In the genomic region with DNA sequence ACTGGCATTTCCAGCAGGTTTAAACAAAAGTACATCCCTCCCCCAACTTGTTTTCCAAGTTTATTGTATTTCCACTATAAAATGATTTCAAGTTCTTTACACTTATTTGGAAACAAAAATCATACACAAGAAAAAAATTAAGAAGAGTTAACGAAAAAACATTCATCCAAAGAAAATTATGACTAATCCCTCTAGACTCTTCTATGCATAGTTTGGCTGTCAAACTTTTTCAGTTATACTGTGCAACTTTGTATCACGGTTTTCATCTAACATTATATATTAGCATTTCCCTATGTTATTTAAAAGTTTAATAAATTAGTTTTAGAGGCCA, we compare ENCODE assay signal across 8 cellular contexts. TPM values are rescaled to one million over a fixed set of nuclear protein-coding genes. Genes with fewer than 3 reads are reported as not detected.
DNase-seq lines count a peak whose midpoint lies in the region; ATAC-seq and TF ChIP-seq lines count a peak whose summit lies in the region.

No MANE protein-coding gene starts in this region.

- CTCF ChIA-PET in BJ (lab: Yijun Ruan, JAX) = interaction anchor here (1.1 kb wide), 2 partner anchors 13 to 17 kb away, joined by 3 to 4 read pairs; no protein-coding TSS in a partner anchor

- peak overlapping the region; percentile 72 for H3K4me2 ChIP-seq in neural cell (ENCODE audit: low read length)

- no peaks in the 10 kb centered on the region for H3K9me2 ChIP-seq in neural cell (ENCODE audit: insufficient read depth, low read length)

- H3K36me3 ChIP-seq in BJ (ENCODE audit: control insufficient read depth, insufficient read depth, low read length) = no peaks in the 10 kb centered on the region
- peaks cover 6% of the 10 kb centered on the region for H3K36me3 ChIP-seq in MG63
- H3K36me3 ChIP-seq in neural cell (ENCODE audit: insufficient read depth, low read length) = no peaks in the 10 kb centered on the region

- intact Hi-C loops in dorsolateral prefrontal cortex (cut with DNase I) = loop anchor here (2.0 to 10.0 kb wide), 3 partner anchors 104 to 122 kb away; partner anchors contain the start of genes ATAD2B (in 2 of the 2) and UBXN2A (in 1 of the 2)

- H3K9ac ChIP-seq in neural cell (ENCODE audit: low read length) = peak overlapping the region; percentile 69

- TF ChIP-seq RAD21 in neural cell (conservative IDR thresholded peaks at IDR 0.05) = no peak

- TF ChIP-seq EP300 in neural cell (conservative IDR thresholded peaks at IDR 0.05; ENCODE audit: poor library complexity, severe bottlenecking) = no peak

- no peak for TF ChIP-seq CTCF in BJ (IDR thresholded peaks at IDR 0.05; ENCODE audit: insufficient read depth, low read depth, low read length)
- TF ChIP-seq CTCF in dorsolateral prefrontal cortex (IDR thresholded peaks at IDR 0.05 in 54 of 56, conservative IDR thresholded peaks at IDR 0.05 in 2 of 56; ENCODE audit: low read depth in 1 of 56, partially characterized antibody in 56 of 56) = no peak
- TF ChIP-seq CTCF in neural cell (IDR thresholded peaks at IDR 0.05; ENCODE audit: poor library complexity, severe bottlenecking) = no peak

- ATAC-seq in GM21423 (IDR thresholded peaks at IDR 0.05; ENCODE audit: unreplicated experiment) (no peak), GM18517 (IDR thresholded peaks at IDR 0.05; ENCODE audit: unreplicated experiment) (no peak)

- DNase-seq in BJ (ENCODE audit: low read depth) (no peak), MG63 (no peak), dorsolateral prefrontal cortex (no peak), NK-92 (lab: John Stamatoyannopoulos, UW; ENCODE audit: unreplicated experiment) (no peak), iPS-NIHi7 (ENCODE audit: extremely low spot score) (no peak)

- H3K79me2 ChIP-seq in neural cell (replicated peaks; ENCODE audit: insufficient read depth, low read length) = peaks cover 12% of the 10 kb centered on the region

- H3K9me3 ChIP-seq in MG63 = no peaks in the 10 kb centered on the region
- no peaks in the 10 kb centered on the region for H3K9me3 ChIP-seq in neural cell (ENCODE audit: low read length)

- H4K20me1 ChIP-seq in neural cell (ENCODE audit: insufficient read depth) = no peaks in the 10 kb centered on the region

- H3F3A ChIP-seq in neural cell (ENCODE audit: insufficient read depth, low read length, poor library complexity, severe bottlenecking) = no peaks in the 10 kb centered on the region

- no peaks in the 10 kb centered on the region for H3K27me3 ChIP-seq in BJ (ENCODE audit: control insufficient read depth, insufficient read depth, low read length)
- H3K27me3 ChIP-seq in MG63 = no peaks in the 10 kb centered on the region
- no peaks in the 10 kb centered on the region for H3K27me3 ChIP-seq in dorsolateral prefrontal cortex
- H3K27me3 ChIP-seq in neural cell (ENCODE audit: insufficient read depth, low read depth, low read length) = no peaks in the 10 kb centered on the region

- POLR2A ChIA-PET in BJ (lab: Charles Lee) = interaction anchor here (0.5 kb wide), 1 partner anchor 408 kb away, joined by 3 read pairs; no protein-coding TSS in a partner anchor

- H3K4me3 ChIP-seq in BJ (ENCODE audit: low read depth, low read length) (peak overlapping the region; percentile 81), MG63 (peak overlapping the region; percentile 78), dorsolateral prefrontal cortex (peak overlapping the region; percentile 40 to 93 (median 80)), neural cell (ENCODE audit: low read length) (peak overlapping the region; percentile 75)

- peak overlapping the region; percentile 86 for H2AFZ ChIP-seq in neural cell (ENCODE audit: low read depth, low read length)

- H3K27ac ChIP-seq in dorsolateral prefrontal cortex = peak overlapping the region in 8 of 59 donors; percentile 3 to 85 (median 64)
- H3K27ac ChIP-seq in neural cell (ENCODE audit: low read length) = no peak overlapping the region

TF ChIP-seq in neural cell, 6 proteins besides CTCF, POLR2A, EP300 and RAD21:
- no peak for TF ChIP-seq TAF1 (IDR thresholded peaks at IDR 0.05; ENCODE audit: low read depth)
- TF ChIP-seq REST (IDR thresholded peaks at IDR 0.05; ENCODE audit: borderline replicate concordance) = no peak
- no peak for TF ChIP-seq SMC3 (conservative IDR thresholded peaks at IDR 0.05; ENCODE audit: poor library complexity)
- TF ChIP-seq EZH2 (IDR thresholded peaks at IDR 0.05; ENCODE audit: borderline replicate concordance, insufficient read depth, low read length, poor library complexity, severe bottlenecking) = no peak
- no peak for TF ChIP-seq MXI1 (conservative IDR thresholded peaks at IDR 0.05; ENCODE audit: poor library complexity, severe bottlenecking)
- no peak for TF ChIP-seq POLR2AphosphoS5 (IDR thresholded peaks at IDR 0.05)

RNA-seq across cellular contexts. Expression of gene WDCP, which starts 0.6 kb away (rescaled TPM):
- polyA plus RNA-seq in BJ (2011; rRNA removed) (10.9 and 12.8 TPM in 2 replicates), neural cell (15.7 and 17.0 TPM in 2 replicates)
- 9.3 and 16.9 TPM in 2 replicates for polyA minus RNA-seq in BJ (2011; rRNA and poly(A)+ RNA removed)
- 10.6 and 12.2 TPM in 2 replicates for total RNA-seq in MG63 (2014; rRNA removed; shearing (Covaris generic); ENCODE audit: low replicate concordance)
- total RNA-seq in dorsolateral prefrontal cortex = 10 to 100 TPM in 67 of 120 experiments, 1 to 10 TPM in 53; 5.7 to 17.2 (median 10.7) TPM
- polyA minus RNA-seq in neural cell = 27.1 and 30.4 TPM in 2 replicates

RNA-seq across cellular contexts. Expression of gene FKBP1B, which starts 3.0 kb away (rescaled TPM):
- polyA plus RNA-seq in BJ (2011; rRNA removed) (13.5 and 15.9 TPM in 2 replicates), neural cell (154 and 183 TPM in 2 replicates)
- polyA minus RNA-seq in BJ (2011; rRNA and poly(A)+ RNA removed) = 2.2 and 4.9 TPM in 2 replicates
- 5.1 TPM in 1 of 2 replicates, not detected in the other for total RNA-seq in MG63 (2014; rRNA removed; shearing (Covaris generic); ENCODE audit: low replicate concordance)
- total RNA-seq in dorsolateral prefrontal cortex = 10 to 100 TPM in 119 of 120 experiments, 1 to 10 TPM in 1; 9.9 to 55.9 (median 35.5) TPM
- polyA minus RNA-seq in neural cell = 51.4 and 59.5 TPM in 2 replicates

RNA-seq across cellular contexts. Expression of gene SF3B6, which starts 29.6 kb away (rescaled TPM):
- 107 and 199 TPM in 2 replicates for polyA plus RNA-seq in BJ (2011; rRNA removed)
- 13.1 and 17.5 TPM in 2 replicates for polyA minus RNA-seq in BJ (2011; rRNA and poly(A)+ RNA removed)
- 264 and 301 TPM in 2 replicates for total RNA-seq in MG63 (2014; rRNA removed; shearing (Covaris generic); ENCODE audit: low replicate concordance)
- 10 to 100 TPM; 23.9 to 55.1 (median 35.5) TPM for total RNA-seq in dorsolateral prefrontal cortex
- polyA plus RNA-seq in neural cell = 307 and 442 TPM in 2 replicates
- polyA minus RNA-seq in neural cell = 96.2 and 104 TPM in 2 replicates

RNA-seq across cellular contexts. Expression of gene MFSD2B, which starts 36.7 kb away (rescaled TPM):
- 0.06 and 0.10 TPM in 2 replicates for polyA plus RNA-seq in BJ (2011; rRNA removed)
- polyA minus RNA-seq in BJ (2011; rRNA and poly(A)+ RNA removed) = 0.05 TPM in 1 of 2 replicates, not detected in the other
- not detected in 2 replicates for total RNA-seq in MG63 (2014; rRNA removed; shearing (Covaris generic); ENCODE audit: low replicate concordance)
- total RNA-seq in dorsolateral prefrontal cortex = 1 to 10 TPM in 32 of 120 experiments, under 1 TPM in 54, not detected in 34; 0.13 to 3.2 (median 0.68) TPM
- polyA plus RNA-seq in neural cell = 0.27 and 0.70 TPM in 2 replicates
- 0.97 TPM in 1 of 2 replicates, not detected in the other for polyA minus RNA-seq in neural cell

RNA-seq across cellular contexts. Expression of gene TP53I3, which starts 38.1 kb away (rescaled TPM):
- polyA plus RNA-seq in BJ (2011; rRNA removed) (37.4 and 45.1 TPM in 2 replicates), neural cell (1.8 and 4.7 TPM in 2 replicates)
- 20.6 and 31.0 TPM in 2 replicates for polyA minus RNA-seq in BJ (2011; rRNA and poly(A)+ RNA removed)
- 5.0 and 6.5 TPM in 2 replicates for total RNA-seq in MG63 (2014; rRNA removed; shearing (Covaris generic); ENCODE audit: low replicate concordance)
- 10 to 100 TPM in 1 of 120 experiments, 1 to 10 TPM in 116, under 1 TPM in 3; 0.39 to 11.1 (median 4.0) TPM for total RNA-seq in dorsolateral prefrontal cortex
- 1.2 and 1.6 TPM in 2 replicates for polyA minus RNA-seq in neural cell
